ENCODE assay signal across 1 cellular context in the genomic region with DNA sequence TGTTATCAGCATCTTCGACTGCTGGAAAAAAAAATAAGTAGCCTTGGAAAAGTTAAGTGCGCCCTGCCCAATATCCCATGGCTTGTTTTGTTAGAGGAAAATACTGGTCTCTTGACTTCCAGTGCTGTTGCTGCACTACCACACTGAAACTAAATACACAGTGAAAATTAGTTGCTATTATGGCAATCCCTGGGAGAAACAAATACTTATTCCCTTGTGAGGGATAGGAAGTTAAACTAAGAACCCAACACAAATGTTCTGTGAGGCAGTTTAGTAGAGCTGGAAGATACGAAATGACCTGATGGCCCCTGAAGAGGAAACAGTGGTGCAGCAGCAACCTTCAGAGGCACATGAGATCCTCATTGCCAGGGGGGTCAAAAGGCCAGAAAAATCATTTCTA.
TF ChIP-seq lines count a peak whose summit lies in the region.

No MANE protein-coding gene starts in this region.

TF ChIP-seq in HepG2, 621 proteins besides CTCF, POLR2A, EP300 and RAD21 (continued from another document):
- TF ChIP-seq, protein P1, sequence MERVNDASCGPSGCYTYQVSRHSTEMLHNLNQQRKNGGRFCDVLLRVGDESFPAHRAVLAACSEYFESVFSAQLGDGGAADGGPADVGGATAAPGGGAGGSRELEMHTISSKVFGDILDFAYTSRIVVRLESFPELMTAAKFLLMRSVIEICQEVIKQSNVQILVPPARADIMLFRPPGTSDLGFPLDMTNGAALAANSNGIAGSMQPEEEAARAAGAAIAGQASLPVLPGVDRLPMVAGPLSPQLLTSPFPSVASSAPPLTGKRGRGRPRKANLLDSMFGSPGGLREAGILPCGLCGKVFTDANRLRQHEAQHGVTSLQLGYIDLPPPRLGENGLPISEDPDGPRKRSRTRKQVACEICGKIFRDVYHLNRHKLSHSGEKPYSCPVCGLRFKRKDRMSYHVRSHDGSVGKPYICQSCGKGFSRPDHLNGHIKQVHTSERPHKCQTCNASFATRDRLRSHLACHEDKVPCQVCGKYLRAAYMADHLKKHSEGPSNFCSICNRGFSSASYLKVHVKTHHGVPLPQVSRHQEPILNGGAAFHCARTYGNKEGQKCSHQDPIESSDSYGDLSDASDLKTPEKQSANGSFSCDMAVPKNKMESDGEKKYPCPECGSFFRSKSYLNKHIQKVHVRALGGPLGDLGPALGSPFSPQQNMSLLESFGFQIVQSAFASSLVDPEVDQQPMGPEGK (CRISPR knock-in tag; IDR thresholded peaks at IDR 0.05), result no peak
- TF ChIP-seq, protein P2, sequence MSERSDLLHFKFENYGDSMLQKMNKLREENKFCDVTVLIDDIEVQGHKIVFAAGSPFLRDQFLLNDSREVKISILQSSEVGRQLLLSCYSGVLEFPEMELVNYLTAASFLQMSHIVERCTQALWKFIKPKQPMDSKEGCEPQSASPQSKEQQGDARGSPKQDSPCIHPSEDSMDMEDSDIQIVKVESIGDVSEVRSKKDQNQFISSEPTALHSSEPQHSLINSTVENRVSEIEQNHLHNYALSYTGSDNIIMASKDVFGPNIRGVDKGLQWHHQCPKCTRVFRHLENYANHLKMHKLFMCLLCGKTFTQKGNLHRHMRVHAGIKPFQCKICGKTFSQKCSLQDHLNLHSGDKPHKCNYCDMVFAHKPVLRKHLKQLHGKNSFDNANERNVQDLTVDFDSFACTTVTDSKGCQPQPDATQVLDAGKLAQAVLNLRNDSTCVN (CRISPR knock-in tag; IDR thresholded peaks at IDR 0.05; ENCODE audit: borderline replicate concordance), result no peak
- TF ChIP-seq KLF9 (CRISPR knock-in tag; IDR thresholded peaks at IDR 0.05; ENCODE audit: low read depth) (no peak), HOXA3 (CRISPR knock-in tag; IDR thresholded peaks at IDR 0.05) (no peak), ZNF672 (CRISPR knock-in tag; IDR thresholded peaks at IDR 0.05) (no peak)
